In genomic region chr13:21018220-21018619, GRCh38 we compare ENCODE assay signal across 15 cellular contexts. TPM values are rescaled to one million over a fixed set of nuclear protein-coding genes. Genes with fewer than 3 reads are reported as not detected.
DNase-seq lines count a peak whose midpoint lies in the region; FAIRE-seq and TF ChIP-seq lines count a peak whose summit lies in the region.
"Had no signal": no experiment of that assay in that cellular context is flagged by ENCODE, and none has a peak within 500 bp of the region (broad histone marks: within the 10 kb centered on the region; RNA-seq: fewer than 3 reads in every experiment).

No MANE protein-coding gene starts in this region.

- 88% methylated on average over 4 of the region's 4 CpGs for WGBS in esophagus muscularis mucosa

- H3K27me3 Mint-ChIP-seq in osteocyte (ENCODE audit: unreplicated experiment), result no peaks in the 10 kb centered on the region

- intact Hi-C loops in esophagus muscularis mucosa (cut with DNase I), result no loop called here

- peak; percentile 55 for DNase-seq in NB4 (ENCODE audit: low read depth)
- no peak for DNase-seq in esophagus muscularis mucosa (ENCODE audit: extremely low spot score)
- no peak for DNase-seq in osteocyte (ENCODE audit: extremely low spot score, unreplicated experiment)
- no peak for DNase-seq in NK-92 treated with Interleukin-12 subunit alpha and Interleukin-12 subunit beta, amount 100 ng/mL, for 24 hours (lab: John Stamatoyannopoulos, UW)
- DNase-seq in KG1 (lab: John Stamatoyannopoulos, UW), result no peak
- no peak for DNase-seq in NCI-H226
- no peak for DNase-seq in GM19239 (ENCODE audit: insufficient read length, low spot score)
- DNase-seq: EL, NCI-H1092 treated with DMSO at 0.1 percent for 48 hours, NCI-H69, retina, stomach had no signal

- H3K27ac ChIP-seq in BLaER1 treated with 17β-estradiol and CSF1 and Interleukin-3, amounts not matched to agents 10 nM and 100 nM, result peak overlapping the region in 7 of 11 experiments; percentile 16 to 80 (median 57); a peak in 12 of 22 replicates
- H3K27ac ChIP-seq in esophagus muscularis mucosa (replicated peaks in 1 of 4), result peak overlapping the region in 3 of 4 donors; percentile 74 to 80 (median 77)

- H3K4me2 ChIP-seq in BLaER1 treated with 17β-estradiol and CSF1 and Interleukin-3, amounts not matched to agents 10 nM and 100 nM, result peak overlapping the region in 6 of 11 experiments; percentile 34 to 88 (median 70); a peak in 9 of 22 replicates

- no peaks in the 10 kb centered on the region for H3K9me3 Mint-ChIP-seq in osteocyte (ENCODE audit: unreplicated experiment)
- H3K9me3 Mint-ChIP-seq: activated T-helper 2 cell treated with anti-CD3 and anti-CD28 coated beads, Interferon-gamma antibody, Interleukin-2, Interleukin-4, amounts not matched to agents 10 μg/mL and 5 μg/mL and 100 μg/mL, durations not matched to agents 14 hours and 24 hours and 36 hours had no signal

- H3K9me3 ChIP-seq in BLaER1 treated with 17β-estradiol and CSF1 and Interleukin-3, amounts not matched to agents 10 nM and 100 nM (replicated peaks in 1 of 11), result no peaks in the 10 kb centered on the region
- no peaks in the 10 kb centered on the region for H3K9me3 ChIP-seq in esophagus muscularis mucosa
- H3K9me3 ChIP-seq: stomach had no signal

- H3K9ac ChIP-seq in BLaER1 treated with 17β-estradiol and CSF1 and Interleukin-3, amounts not matched to agents 10 nM and 100 nM, result no peak overlapping the region

- H4K20me1 ChIP-seq in BLaER1 treated with 17β-estradiol and CSF1 and Interleukin-3, amounts not matched to agents 10 nM and 100 nM, result peaks cover 8 to 100% (median 45%) of the 10 kb centered on the region in 11 experiments; a peak in 17 of 22 replicates

- peaks cover 4 to 71% (median 17%) of the 10 kb centered on the region in 11 experiments; a peak in 15 of 22 replicates for H3K36me3 ChIP-seq in BLaER1 treated with 17β-estradiol and CSF1 and Interleukin-3, amounts not matched to agents 10 nM and 100 nM
- H3K36me3 ChIP-seq in esophagus muscularis mucosa, result no peaks in the 10 kb centered on the region
- H3K36me3 ChIP-seq: stomach had no signal

- no peaks in the 10 kb centered on the region for H3K27me3 ChIP-seq in BLaER1 treated with 17β-estradiol and CSF1 and Interleukin-3, amounts not matched to agents 10 nM and 100 nM
- no peaks in the 10 kb centered on the region for H3K27me3 ChIP-seq in esophagus muscularis mucosa
- H3K27me3 ChIP-seq: stomach had no signal

- peaks cover 52 to 89% (median 67%) of the 10 kb centered on the region in 10 experiments for H3K4me1 ChIP-seq in BLaER1 treated with 17β-estradiol and CSF1 and Interleukin-3, amounts not matched to agents 10 nM and 100 nM
- H3K4me1 ChIP-seq in esophagus muscularis mucosa, result peaks cover 85 to 100% (median 98%) of the 10 kb centered on the region in 4 donors

- H3K4me3 ChIP-seq in BLaER1 treated with 17β-estradiol and CSF1 and Interleukin-3, amounts not matched to agents 10 nM and 100 nM, result no peak overlapping the region
- H3K4me3 ChIP-seq in NB4 (ENCODE audit: low read depth, low read length), result no peak overlapping the region
- no peak overlapping the region for H3K4me3 ChIP-seq in esophagus muscularis mucosa
- H3K4me3 ChIP-seq: K562, stomach had no signal

- TF ChIP-seq EP300 in esophagus muscularis mucosa (IDR thresholded peaks at IDR 0.05), result no peak

- TF ChIP-seq CTCF in NB4 (IDR thresholded peaks at IDR 0.05; ENCODE audit: low read depth, low read length), result no peak
- no peak for TF ChIP-seq CTCF in esophagus muscularis mucosa (IDR thresholded peaks at IDR 0.05)
- TF ChIP-seq CTCF in osteocyte (IDR thresholded peaks at IDR 0.05), result no peak

- H3K4me1 Mint-ChIP-seq in osteocyte (ENCODE audit: unreplicated experiment), result peaks cover 80% of the 10 kb centered on the region

- TF ChIP-seq POLR2A in NB4 (IDR thresholded peaks at IDR 0.05; ENCODE audit: extremely low read depth, insufficient read length) (no peak), esophagus muscularis mucosa (IDR thresholded peaks at IDR 0.05; ENCODE audit: low read depth) (no peak)

- FAIRE-seq in GM19239 (lab: Jason Lieb, UNC), result no peak
- FAIRE-seq: K562 had no signal

- H3K27ac Mint-ChIP-seq in osteocyte (ENCODE audit: unreplicated experiment), result peak overlapping the region; percentile 89

- peaks cover 8% of the 10 kb centered on the region for H3K36me3 Mint-ChIP-seq in osteocyte (ENCODE audit: unreplicated experiment)

- H3K4me3 Mint-ChIP-seq in osteocyte (ENCODE audit: unreplicated experiment), result no peak overlapping the region

RNA-seq across cellular contexts. Expression of gene LATS2, which starts 43.2 kb away (rescaled TPM):
- total RNA-seq in esophagus muscularis mucosa, result 10 to 100 TPM; 49.8 to 93.8 (median 77.0) TPM
- 48.9 and 58.3 TPM in 2 replicates for total RNA-seq in osteocyte
